In genomic region chr4:94544811-94545210, GRCh38 we compare ENCODE assay signal across 1 cellular context.
TF ChIP-seq lines count a peak whose summit lies in the region.

No MANE protein-coding gene starts in this region.

TF ChIP-seq in IMR-90, 13 proteins besides CTCF, POLR2A, EP300 and RAD21:
- TF ChIP-seq CHD1 (IDR thresholded peaks at IDR 0.05; ENCODE audit: low read depth, low read length) (no peak), SMC3 (IDR thresholded peaks at IDR 0.05; ENCODE audit: low read depth, low read length) (no peak), NFE2L2 (IDR thresholded peaks at IDR 0.05; ENCODE audit: low read depth, low read length) (no peak), MXI1 (IDR thresholded peaks at IDR 0.05; ENCODE audit: borderline replicate concordance, low read depth, low read length) (no peak), MAFK (IDR thresholded peaks at IDR 0.05; ENCODE audit: low read depth, low read length) (no peak), RFX5 (IDR thresholded peaks at IDR 0.05; ENCODE audit: low read depth, low read length) (no peak), ELK1 (IDR thresholded peaks at IDR 0.05; ENCODE audit: borderline replicate concordance, low read depth, low read length) (no peak), FOS (IDR thresholded peaks at IDR 0.05; ENCODE audit: low read depth, low read length) (no peak), BHLHE40 (IDR thresholded peaks at IDR 0.05; ENCODE audit: low read depth, low read length) (no peak), USF2 (IDR thresholded peaks at IDR 0.05; ENCODE audit: low read depth, low read length) (no peak), CEBPB (IDR thresholded peaks at IDR 0.05; ENCODE audit: low read depth, low read length) (no peak), RCOR1 (IDR thresholded peaks at IDR 0.05; ENCODE audit: insufficient replicate concordance, low read length) (no peak), MAZ (IDR thresholded peaks at IDR 0.05; ENCODE audit: borderline replicate concordance, low read depth, low read length) (no peak)
